Comparison of ENCODE assay signal across 1 cellular context in the genomic region with DNA sequence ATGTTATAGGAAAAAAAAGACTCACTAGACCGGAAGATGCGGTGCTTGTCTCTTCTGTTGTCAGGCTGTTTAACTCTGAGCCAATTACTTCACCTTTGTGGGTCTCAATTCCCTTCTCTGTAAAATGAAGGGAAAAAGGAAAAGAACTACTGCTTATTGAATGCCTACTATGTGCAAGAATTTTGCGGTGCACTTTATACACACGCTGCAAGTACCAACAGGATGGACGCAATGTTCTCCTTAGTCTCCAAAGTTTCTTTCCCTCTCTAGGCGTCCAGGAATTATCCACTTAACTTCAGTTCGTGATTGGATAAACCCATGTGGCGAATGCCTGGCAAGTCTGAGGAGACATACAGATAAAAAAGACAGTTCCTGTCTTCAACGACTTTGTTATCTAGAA.
TF ChIP-seq lines count a peak whose summit lies in the region.

No MANE protein-coding gene starts in this region.

TF ChIP-seq in H1, 55 proteins besides CTCF, POLR2A, EP300 and RAD21 (continued from another document):
- TF ChIP-seq CHD7 (IDR thresholded peaks at IDR 0.05; ENCODE audit: insufficient replicate concordance, low read length) (no peak), BRCA1 (IDR thresholded peaks at IDR 0.05; ENCODE audit: low read depth, low read length) (no peak), SIX5 (IDR thresholded peaks at IDR 0.05; ENCODE audit: low read depth, low read length) (no peak), CREB1 (IDR thresholded peaks at IDR 0.05) (no peak), CTBP2 (IDR thresholded peaks at IDR 0.05; ENCODE audit: borderline replicate concordance, insufficient read depth, insufficient read length, low read length) (no peak), CBX5 (IDR thresholded peaks at IDR 0.05; ENCODE audit: low read depth, low read length) (no peak), TBP (IDR thresholded peaks at IDR 0.05; ENCODE audit: low read depth, low read length) (no peak), KDM1A (IDR thresholded peaks at IDR 0.05; ENCODE audit: borderline replicate concordance, low read length) (no peak), TEAD4 (IDR thresholded peaks at IDR 0.05; ENCODE audit: low read depth, low read length) (no peak), ZNF274 (IDR thresholded peaks at IDR 0.05; ENCODE audit: borderline replicate concordance, extremely low read depth, low read length) (no peak), POU5F1 (IDR thresholded peaks at IDR 0.05; ENCODE audit: low read depth, low read length) (no peak)
TF ChIP-seq in H1: peak in this region for 0.
